Comparison of ENCODE assay signal across 18 cellular contexts in genomic region chr6:5464096-5464885, GRCh38.
"Had no signal": no experiment of that assay in that cellular context is flagged by ENCODE, and none has a peak within 500 bp of the region (broad histone marks: within the 10 kb centered on the region; RNA-seq: fewer than 3 reads in every experiment).

No MANE protein-coding gene starts in this region.

- H3K4me3 ChIP-seq: breast epithelium, gastrocnemius medialis, heart right ventricle, lung, pancreas, sigmoid colon, thyroid gland had no signal

- H3K36me3 ChIP-seq: breast epithelium, gastrocnemius medialis, heart right ventricle, pancreas, sigmoid colon, thyroid gland had no signal

- H3K27ac ChIP-seq: breast epithelium, gastrocnemius medialis, heart right ventricle, pancreas, sigmoid colon, thyroid gland had no signal

- H3K4me1 ChIP-seq: gastrocnemius medialis, pancreas, sigmoid colon, thyroid gland had no signal

- H3K9me3 ChIP-seq: breast epithelium, gastrocnemius medialis, pancreas, sigmoid colon, thyroid gland had no signal

- H3K27me3 ChIP-seq: breast epithelium, gastrocnemius medialis, heart right ventricle, pancreas, sigmoid colon, thyroid gland had no signal

- DNase-seq: activated CD4-positive, alpha-beta memory T cell treated with anti-CD3 and anti-CD28 coated beads for 36 hours; activated CD4-positive, alpha-beta T cell treated with anti-CD3 and anti-CD28 coated beads for 1 hour; activated T-cell treated with anti-CD3 and anti-CD28 coated beads, Interleukin-2, amount 50 U/mL, for 24 hours; amniotic stem cell; endodermal cell; gastrocnemius medialis; heart right ventricle; islet precursor cell; midbrain; naive B cell; pancreas; sigmoid colon; stimulated activated CD4-positive, alpha-beta T cell treated with anti-CD3 and anti-CD28 coated beads, Interleukin-2, amount 100 ng/mL, for 48 hours; T-cell; T-helper 9 cell; thyroid gland had no signal
